Comparison of ENCODE assay signal across 1 cellular context in genomic region chr11:20084921-20085814, GRCh38.
TF ChIP-seq lines count a peak whose summit lies in the region.

No MANE protein-coding gene starts in this region.

TF ChIP-seq in HepG2, 621 proteins besides CTCF, POLR2A, EP300 and RAD21 (continued from another document and continues in another):
- TF ChIP-seq ATF6 (CRISPR knock-in tag; conservative IDR thresholded peaks at IDR 0.05): no peak
- no peak for TF ChIP-seq ETS1 (CRISPR knock-in tag; IDR thresholded peaks at IDR 0.05)
- peak; percentile 51 for TF ChIP-seq NFIC (IDR thresholded peaks at IDR 0.05; ENCODE audit: low read length)
- TF ChIP-seq BCLAF1 (IDR thresholded peaks at IDR 0.05): no peak
- TF ChIP-seq THAP8 (CRISPR knock-in tag; IDR thresholded peaks at IDR 0.05; ENCODE audit: borderline replicate concordance): no peak
- no peak for TF ChIP-seq ZNF256 (CRISPR knock-in tag; conservative IDR thresholded peaks at IDR 0.05)
- TF ChIP-seq PAF1 (CRISPR knock-in tag; IDR thresholded peaks at IDR 0.05): no peak
- no peak for TF ChIP-seq ATF3 (CRISPR knock-in tag; IDR thresholded peaks at IDR 0.05)
- TF ChIP-seq FOXA3 (CRISPR knock-in tag; IDR thresholded peaks at IDR 0.05): peak; percentile 57
- no peak for TF ChIP-seq CENPX (CRISPR knock-in tag; IDR thresholded peaks at IDR 0.05)
- TF ChIP-seq ZNF318 (CRISPR knock-in tag; IDR thresholded peaks at IDR 0.05): no peak
- no peak for TF ChIP-seq TFAP4 (IDR thresholded peaks at IDR 0.05; ENCODE audit: borderline replicate concordance, low read depth)
- TF ChIP-seq ZNF441 (CRISPR knock-in tag; IDR thresholded peaks at IDR 0.05; ENCODE audit: borderline replicate concordance): 0 out of 2 replicates have a peak, but pooled peaks have one; percentile 12
- TF ChIP-seq ZNF558 (CRISPR knock-in tag; IDR thresholded peaks at IDR 0.05; ENCODE audit: borderline replicate concordance): no peak
- TF ChIP-seq ZBTB2 (CRISPR knock-in tag; IDR thresholded peaks at IDR 0.05; ENCODE audit: low read depth): no peak
- TF ChIP-seq ZHX1 (CRISPR knock-in tag; IDR thresholded peaks at IDR 0.05; ENCODE audit: low read depth): no peak
- TF ChIP-seq ZNF253 (CRISPR knock-in tag; IDR thresholded peaks at IDR 0.05; ENCODE audit: borderline replicate concordance): no peak
- TF ChIP-seq ZBTB33 (CRISPR knock-in tag; IDR thresholded peaks at IDR 0.05): peak; percentile 91
- TF ChIP-seq ZBTB4 (CRISPR knock-in tag; IDR thresholded peaks at IDR 0.05; ENCODE audit: borderline replicate concordance): peak; percentile 69; the same call in 1 of the 2 replicates
- 0 out of 2 replicates have a peak, but pooled peaks have one; percentile 8 for TF ChIP-seq FOXA1 (IDR thresholded peaks at IDR 0.05)
- TF ChIP-seq FOXA1 (CRISPR knock-in tag; IDR thresholded peaks at IDR 0.05): no peak; the same call in 1 of the 2 replicates
- no peak for TF ChIP-seq ZNF460 (CRISPR knock-in tag; IDR thresholded peaks at IDR 0.05; ENCODE audit: borderline replicate concordance)
- no peak for TF ChIP-seq ESRRA (CRISPR knock-in tag; IDR thresholded peaks at IDR 0.05; ENCODE audit: low read depth)
